14 cellular contexts compared by ENCODE assay signal in genomic region chr20:4916991-4917881, GRCh38.
A peak's percentile ranks its signal among the peaks of the same experiment; 100 is the strongest.
DNase-seq lines count a peak whose midpoint lies in the region; ATAC-seq, FAIRE-seq and TF ChIP-seq lines count a peak whose summit lies in the region.
"Had no signal": no experiment of that assay in that cellular context is flagged by ENCODE, and none has a peak within 500 bp of the region (broad histone marks: within the 10 kb centered on the region; RNA-seq: fewer than 3 reads in every experiment).

No MANE protein-coding gene starts in this region.

- no peaks in the 10 kb centered on the region for H3K9me3 ChIP-seq in mesenchymal stem cell (ENCODE audit: control insufficient read depth, low read length)
- H3K9me3 ChIP-seq: ovary had no signal

- H3K4me3 ChIP-seq in mesenchymal stem cell (ENCODE audit: insufficient read depth in 1 of 2, low read depth in 1 of 2, low read length in 2 of 2) = no peak overlapping the region
- H3K4me3 ChIP-seq: ovary had no signal

- H2BK5ac ChIP-seq in mesenchymal stem cell (ENCODE audit: low read depth, low read length, poor library complexity, severe bottlenecking) = no peak overlapping the region

- TF ChIP-seq CTCF in brain (conservative IDR thresholded peaks at IDR 0.05) = no peak

- H2BK120ac ChIP-seq in mesenchymal stem cell (ENCODE audit: low read depth, low read length) = no peak overlapping the region

- peak overlapping the region in 2 of 5 experiments; percentile 16 to 31 for H3K4me3 Mint-ChIP-seq in brain
- H3K4me3 Mint-ChIP-seq: activated naive CD4-positive, alpha-beta T cell treated with anti-CD3 and anti-CD28 coated beads, Interleukin-2, amount 10 ng/mL, durations not matched to agents 7 days and 5 days; CD4-positive, CD25-positive, alpha-beta regulatory T cell had no signal

- H3K18ac ChIP-seq in mesenchymal stem cell (ENCODE audit: low read depth in 1 of 2, low read length in 2 of 2) = no peak overlapping the region

- 69% methylated on average over 8 of the region's 8 CpGs for WGBS in mesenchymal stem cell

- peak; percentile 23 for DNase-seq in AG08396 (ENCODE audit: low spot score)
- peak; percentile 53 for DNase-seq in M059J (ENCODE audit: low read depth)
- peak; percentile 18 for DNase-seq in mesenchymal stem cell
- no peak for DNase-seq in frontal cortex (ENCODE audit: low spot score in 2 of 2)
- DNase-seq in NK-92 treated with Interleukin-12 subunit alpha and Interleukin-12 subunit beta, amount 100 ng/mL, for 24 hours (lab: John Stamatoyannopoulos, UW) = no peak
- DNase-seq in stimulated activated CD8-positive, alpha-beta memory T cell treated with anti-CD3 and anti-CD28 coated beads, Interleukin-4, amount 100 ng/mL, for 48 hours = no peak
- DNase-seq: activated CD4-positive, alpha-beta T cell treated with anti-CD3 and anti-CD28 coated beads for 4 hours; activated naive CD4-positive, alpha-beta T cell treated with anti-CD3 and anti-CD28 coated beads, Interleukin-2, amount 10 ng/mL, durations not matched to agents 7 days and 5 days; CD4-positive, CD25-positive, alpha-beta regulatory T cell; NCI-H2081 treated with DMSO at 0.1 percent for 48 hours; ovary; Right ventricle myocardium superior had no signal

- H2BK15ac ChIP-seq in mesenchymal stem cell (ENCODE audit: low read depth, poor library complexity, severe bottlenecking) = no peak overlapping the region

- H3K36me3 Mint-ChIP-seq in brain = peaks cover 20% of the 10 kb centered on the region

- no peak overlapping the region for H3K14ac ChIP-seq in mesenchymal stem cell (ENCODE audit: low read length in 2 of 2)

- H2AK5ac ChIP-seq in mesenchymal stem cell (ENCODE audit: low read length, severe bottlenecking) = no peak overlapping the region

- H3K9me3 Mint-ChIP-seq in brain = no peaks in the 10 kb centered on the region
- H3K9me3 Mint-ChIP-seq: activated naive CD4-positive, alpha-beta T cell treated with anti-CD3 and anti-CD28 coated beads, Interleukin-2, amount 10 ng/mL, durations not matched to agents 7 days and 5 days; CD4-positive, CD25-positive, alpha-beta regulatory T cell had no signal

- no peak overlapping the region for H3K4ac ChIP-seq in mesenchymal stem cell (ENCODE audit: low read depth in 1 of 2, low read length in 2 of 2)

- peaks cover 47% of the 10 kb centered on the region for H3K4me1 Mint-ChIP-seq in brain

- peak overlapping the region in 3 of 5 experiments; percentile 28 to 73 (median 46) for H3K27ac Mint-ChIP-seq in brain
- H3K27ac Mint-ChIP-seq: activated naive CD4-positive, alpha-beta T cell treated with anti-CD3 and anti-CD28 coated beads, Interleukin-2, amount 10 ng/mL, durations not matched to agents 7 days and 5 days had no signal

- H3K23ac ChIP-seq in mesenchymal stem cell (ENCODE audit: low read length in 2 of 2) = no peak overlapping the region

- H3K36me3 ChIP-seq in mesenchymal stem cell (ENCODE audit: control insufficient read depth in 1 of 2, insufficient read depth in 2 of 2, low read depth in 1 of 2, low read length in 2 of 2) = peaks cover 4 to 12% of the 10 kb centered on the region in 2 experiments
- H3K36me3 ChIP-seq: ovary had no signal

- H3K27me3 ChIP-seq in mesenchymal stem cell (ENCODE audit: control insufficient read depth in 1 of 2, insufficient read depth in 1 of 2, low read length in 2 of 2) = no peaks in the 10 kb centered on the region
- H3K27me3 ChIP-seq: ovary had no signal

- ATAC-seq in HG03095 (IDR thresholded peaks at IDR 0.05; ENCODE audit: unreplicated experiment) = no peak

- H4K91ac ChIP-seq in mesenchymal stem cell (ENCODE audit: low read length) = no peak overlapping the region

- no peak overlapping the region for H3K27ac ChIP-seq in mesenchymal stem cell (ENCODE audit: low read length, poor library complexity, severe bottlenecking)

- H2BK12ac ChIP-seq in mesenchymal stem cell (ENCODE audit: low read length in 2 of 2) = no peak overlapping the region

- peaks cover 26% of the 10 kb centered on the region for H3K79me1 ChIP-seq in mesenchymal stem cell (replicated peaks; ENCODE audit: low read length, poor library complexity, severe bottlenecking)

- no peak overlapping the region for H3K4me2 ChIP-seq in mesenchymal stem cell (ENCODE audit: low read length, poor library complexity, severe bottlenecking)

- H3K9ac ChIP-seq in mesenchymal stem cell (ENCODE audit: low read length) = no peak overlapping the region

- no peak overlapping the region for H4K8ac ChIP-seq in mesenchymal stem cell (ENCODE audit: low read length)

- peaks cover 10% of the 10 kb centered on the region for H3K4me1 ChIP-seq in mesenchymal stem cell (ENCODE audit: control insufficient read depth, insufficient read depth, low read depth, low read length)

- no peak overlapping the region for H2AFZ ChIP-seq in mesenchymal stem cell (ENCODE audit: low read depth, low read length)

- no peak for FAIRE-seq in frontal cortex (lab: Jason Lieb, UNC)

- no peaks in the 10 kb centered on the region for H3K27me3 Mint-ChIP-seq in brain
- H3K27me3 Mint-ChIP-seq: activated naive CD4-positive, alpha-beta T cell treated with anti-CD3 and anti-CD28 coated beads, Interleukin-2, amount 10 ng/mL, durations not matched to agents 7 days and 5 days; CD4-positive, CD25-positive, alpha-beta regulatory T cell had no signal

Comparison
In these comparisons a context has a peak if more than half of its experiments do, and no peak if none do; other contexts are left out.
1. DNase-seq: peak in AG08396 (single experiment), M059J (single experiment) and mesenchymal stem cell (single experiment); none in frontal cortex (0 of 2), NK-92 treated with Interleukin-12 subunit alpha and Interleukin-12 subunit beta, amount 100 ng/mL, for 24 hours (single experiment) and stimulated activated CD8-positive, alpha-beta memory T cell treated with anti-CD3 and anti-CD28 coated beads, Interleukin-4, amount 100 ng/mL, for 48 hours (single experiment).